In the genomic region with DNA sequence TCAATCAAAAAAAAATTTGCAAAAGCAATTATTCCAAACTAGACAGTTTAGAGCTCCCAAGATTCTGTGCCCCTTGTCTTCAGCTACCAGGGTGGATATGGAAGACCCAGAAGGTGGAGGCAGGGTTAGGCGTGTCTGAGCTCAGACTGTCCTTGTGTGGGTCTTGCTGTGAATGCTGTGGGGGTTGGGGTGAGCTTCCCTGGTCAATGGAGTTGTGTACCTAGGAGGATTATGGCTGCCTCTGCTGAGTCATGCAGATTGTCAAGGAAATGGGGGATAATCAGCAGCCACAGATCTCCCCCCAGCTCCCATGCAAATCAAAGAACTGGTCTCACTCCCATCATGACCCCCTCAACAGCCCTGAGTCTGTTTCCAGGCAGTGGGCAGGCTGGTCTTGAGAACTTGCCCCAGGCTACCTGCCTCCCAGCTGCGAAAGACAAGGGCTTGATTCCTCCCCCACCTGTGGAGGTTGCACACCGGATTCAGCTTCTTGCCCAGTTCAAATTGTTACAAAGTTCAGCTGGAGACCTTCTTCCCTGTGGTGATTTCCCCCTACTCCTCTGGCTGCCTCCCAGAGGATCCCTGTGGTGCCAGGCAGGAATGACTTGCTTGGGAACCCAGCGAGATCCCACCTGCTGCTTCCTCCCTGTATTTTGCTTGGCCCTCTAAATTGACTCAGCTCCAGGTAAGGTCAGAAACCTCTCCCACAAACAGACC, we compare ENCODE assay signal across 23 cellular contexts.
DNase-seq lines count a peak whose midpoint lies in the region; ATAC-seq, FAIRE-seq and TF ChIP-seq lines count a peak whose summit lies in the region.
"Had no signal": no experiment of that assay in that cellular context is flagged by ENCODE, and none has a peak within 500 bp of the region (broad histone marks: within the 10 kb centered on the region; RNA-seq: fewer than 3 reads in every experiment).

No MANE protein-coding gene starts in this region.

- TF ChIP-seq POLR2A in H1 (IDR thresholded peaks at IDR 0.05; ENCODE audit: control extremely low read depth in 1 of 2, low read depth in 2 of 2, low read length in 2 of 2), result no peak

- H2AK5ac ChIP-seq in H1 (ENCODE audit: low read depth, low read length), result no peak overlapping the region

- no peak overlapping the region for H4K5ac ChIP-seq in H1 (ENCODE audit: insufficient read length, low read depth, low read length)

- H3K4me1 Mint-ChIP-seq in neural progenitor cell, result peaks cover 12% of the 10 kb centered on the region
- H3K4me1 Mint-ChIP-seq: activated CD4-positive, alpha-beta T cell treated with anti-CD3 and anti-CD28 coated beads for 36 hours; CD14-positive monocyte had no signal

- no peak overlapping the region for H3K27ac ChIP-seq in H1 (ENCODE audit: low read depth, low read length)
- H3K27ac ChIP-seq in neural progenitor cell, result no peak overlapping the region
- H3K27ac ChIP-seq: GM23248, ovary, vagina had no signal

- peak overlapping the region; percentile 12; the same call in 1 of the 2 replicates for H2BK15ac ChIP-seq in H1 (ENCODE audit: low read length)

- H3K27ac Mint-ChIP-seq in neural progenitor cell, result no peak overlapping the region
- H3K27ac Mint-ChIP-seq: activated CD4-positive, alpha-beta T cell treated with anti-CD3 and anti-CD28 coated beads for 36 hours; activated naive CD8-positive, alpha-beta T cell; activated T-helper 1 cell treated with anti-CD3 and anti-CD28 coated beads, Interleukin-12 subunit alpha, Interleukin-12 subunit beta, Interleukin-2, Interleukin-4 antibody, amounts not matched to agents 30 ng/mL and 10 ng/mL and 1 ng/mL, durations not matched to agents 14 hours and 24 hours and 36 hours; CD14-positive monocyte had no signal

- H4K20me1 ChIP-seq in H1 (replicated peaks in 1 of 2; ENCODE audit: control insufficient read depth in 1 of 2, insufficient read depth in 2 of 2, low read length in 2 of 2), result no peaks in the 10 kb centered on the region
- no peaks in the 10 kb centered on the region for H4K20me1 ChIP-seq in neural progenitor cell (ENCODE audit: low read depth)

- no peak overlapping the region; the same call in 1 of the 2 replicates for H3K18ac ChIP-seq in H1 (ENCODE audit: extremely low read depth, low read length)

- H3K4me1 ChIP-seq in ES-I3 (ENCODE audit: insufficient read depth, low read length) (peaks cover 6% of the 10 kb centered on the region; the same call in 1 of the 2 replicates), H1 (replicated peaks in 1 of 4; ENCODE audit: control insufficient read depth in 3 of 4, insufficient read depth in 4 of 4, low read length in 3 of 4) (no peaks in the 10 kb centered on the region; a peak in 1 of 7 replicates), neural progenitor cell (peaks cover 6% of the 10 kb centered on the region)
- H3K4me1 ChIP-seq: vagina had no signal

- H3K36me3 ChIP-seq in ES-I3 (ENCODE audit: insufficient read depth, low read length), result no peaks in the 10 kb centered on the region
- H3K36me3 ChIP-seq in H1 (ENCODE audit: control insufficient read depth in 2 of 4, insufficient read depth in 4 of 4, low read length in 3 of 4), result no peaks in the 10 kb centered on the region
- H3K36me3 ChIP-seq in neural progenitor cell, result no peaks in the 10 kb centered on the region
- H3K36me3 ChIP-seq: ovary, vagina had no signal

- H3K23me2 ChIP-seq in H1 (ENCODE audit: low read depth, low read length), result no peaks in the 10 kb centered on the region

- H2AFZ ChIP-seq in H1 (ENCODE audit: low read length) (peak overlapping the region; percentile 76; the same call in 1 of the 2 replicates), neural progenitor cell (replicated peaks) (peak overlapping the region; percentile 81)
- H2AFZ ChIP-seq: GM23248 had no signal

- no peak overlapping the region for H2BK12ac ChIP-seq in H1 (ENCODE audit: low read depth, low read length)

- no peak overlapping the region for H3K4me3 Mint-ChIP-seq in neural progenitor cell
- H3K4me3 Mint-ChIP-seq: activated CD4-positive, alpha-beta T cell treated with anti-CD3 and anti-CD28 coated beads for 36 hours; activated naive CD8-positive, alpha-beta T cell; activated T-helper 1 cell treated with anti-CD3 and anti-CD28 coated beads, Interleukin-12 subunit alpha, Interleukin-12 subunit beta, Interleukin-2, Interleukin-4 antibody, amounts not matched to agents 30 ng/mL and 10 ng/mL and 1 ng/mL, durations not matched to agents 14 hours and 24 hours and 36 hours; CD14-positive monocyte had no signal

- H3K9me3 ChIP-seq in ES-I3 (ENCODE audit: control insufficient read depth, insufficient read depth, low read length) (no peaks in the 10 kb centered on the region), H1 (ENCODE audit: insufficient read depth in 2 of 2, low read depth in 1 of 2, low read length in 1 of 2) (no peaks in the 10 kb centered on the region), neural progenitor cell (ENCODE audit: low read depth) (no peaks in the 10 kb centered on the region)
- H3K9me3 ChIP-seq: ovary, vagina had no signal

- ATAC-seq in GM21367 (IDR thresholded peaks at IDR 0.05; ENCODE audit: unreplicated experiment) (no peak), HG02763 (IDR thresholded peaks at IDR 0.05; ENCODE audit: unreplicated experiment) (no peak)
- ATAC-seq: activated CD4-positive, alpha-beta T cell treated with anti-CD3 and anti-CD28 coated beads for 36 hours; right cardiac atrium had no signal

- no peak for FAIRE-seq in H1 (lab: Jason Lieb, UNC)
- FAIRE-seq: colon, endometrium had no signal

- POLR2A ChIA-PET in H1 (lab: Charles Lee; ENCODE audit: partially characterized antibody), result no interaction called here

- no peak overlapping the region for H3K4me2 ChIP-seq in H1 (ENCODE audit: insufficient read depth in 1 of 2, low read depth in 2 of 2, low read length in 2 of 2)
- H3K4me2 ChIP-seq in neural progenitor cell, result no peak overlapping the region

- no peaks in the 10 kb centered on the region for H3F3A ChIP-seq in neural progenitor cell (ENCODE audit: low read depth)

- CTCF ChIA-PET in H1 (lab: Charles Lee; ENCODE audit: partially characterized antibody), result interaction anchor here (0.6 to 1.2 kb wide), 3 partner anchors 17 to 205 kb away, joined by 3 to 4 read pairs (median 3); no protein-coding TSS in a partner anchor

- H3K4me3 ChIP-seq in H1 (ENCODE audit: extremely low read depth in 1 of 4, insufficient read depth in 2 of 4, low read depth in 3 of 4, low read length in 4 of 4) (no peak overlapping the region), neural progenitor cell (no peak overlapping the region)
- H3K4me3 ChIP-seq: GM23248, ovary, vagina had no signal

- no peaks in the 10 kb centered on the region for H3K79me2 ChIP-seq in H1 (ENCODE audit: control insufficient read depth in 1 of 2, insufficient read depth in 2 of 2, low read length in 2 of 2)
- no peaks in the 10 kb centered on the region for H3K79me2 ChIP-seq in neural progenitor cell (ENCODE audit: low read depth)

- H3K56ac ChIP-seq in H1 (replicated peaks; ENCODE audit: insufficient read length, low read depth, low read length), result no peak overlapping the region

- no peak for TF ChIP-seq EP300 in H1 (IDR thresholded peaks at IDR 0.05; ENCODE audit: borderline replicate concordance in 1 of 2, low read depth in 2 of 2, low read length in 2 of 2)

- TF ChIP-seq RAD21 in H1 (IDR thresholded peaks at IDR 0.05 in 1 of 2, conservative IDR thresholded peaks at IDR 0.05 in 1 of 2; ENCODE audit: low read depth in 2 of 2, low read length in 2 of 2), result no peak

- DNase-seq in OCI-M1 (lab: John Stamatoyannopoulos, UW) (peak; percentile 4), H1 (ENCODE audit: low read depth in 1 of 2, low spot score in 2 of 2) (no peak), neural progenitor cell (ENCODE audit: low spot score) (no peak), midbrain (lab: John Stamatoyannopoulos, UW) (no peak), HPDE6-E6E7 (ENCODE audit: extremely low spot score) (no peak)
- DNase-seq: activated CD4-positive, alpha-beta T cell treated with anti-CD3 and anti-CD28 coated beads for 36 hours; DMS 273 treated with DMSO at 0.1 percent for 48 hours; GM23248; hippocampal formation; NCI-H2107; NCI-H510A; ovary; Right ventricle myocardium superior had no signal

- H3K36me3 Mint-ChIP-seq in neural progenitor cell, result no peaks in the 10 kb centered on the region
- H3K36me3 Mint-ChIP-seq: activated naive CD8-positive, alpha-beta T cell; CD14-positive monocyte had no signal

- H3K27me3 ChIP-seq in H1 (replicated peaks in 1 of 4; ENCODE audit: control insufficient read depth in 3 of 4, extremely low read depth in 1 of 4, insufficient read depth in 3 of 4, low read length in 3 of 4) (no peaks in the 10 kb centered on the region), neural progenitor cell (no peaks in the 10 kb centered on the region)
- H3K27me3 ChIP-seq: ovary, vagina had no signal

- no peak overlapping the region for H2BK5ac ChIP-seq in H1 (ENCODE audit: low read depth, low read length)

- no peak overlapping the region for H2BK120ac ChIP-seq in H1 (replicated peaks; ENCODE audit: low read depth, low read length)

- TF ChIP-seq CTCF in H1 (IDR thresholded peaks at IDR 0.05; ENCODE audit: control extremely low read depth in 1 of 3, insufficient read depth in 1 of 3, low read depth in 1 of 3, low read length in 3 of 3) (no peak), neural progenitor cell (IDR thresholded peaks at IDR 0.05) (no peak)

- H3K9ac ChIP-seq in ES-I3 (ENCODE audit: low read depth, low read length) (0 out of 2 replicates have a peak overlapping the region, but pooled peaks have one; percentile 15), H1 (replicated peaks in 1 of 4; ENCODE audit: extremely low read depth in 1 of 4, low read depth in 3 of 4, low read length in 3 of 4) (no peak overlapping the region), neural progenitor cell (no peak overlapping the region)
- H3K9ac ChIP-seq: GM23248 had no signal

- no peak overlapping the region for H3K4ac ChIP-seq in H1 (replicated peaks; ENCODE audit: insufficient read length, low read depth, low read length)

- H4K91ac ChIP-seq in H1 (replicated peaks; ENCODE audit: insufficient read length, low read length), result no peak overlapping the region

- H3K9me3 Mint-ChIP-seq in neural progenitor cell, result no peaks in the 10 kb centered on the region

- H2BK20ac ChIP-seq in H1 (ENCODE audit: low read length), result 0 out of 2 replicates have a peak overlapping the region, but pooled peaks have one; percentile 32

- peaks cover 3% of the 10 kb centered on the region for H3K27me3 Mint-ChIP-seq in neural progenitor cell (ENCODE audit: insufficient read depth, low read depth)
- H3K27me3 Mint-ChIP-seq: activated CD4-positive, alpha-beta T cell treated with anti-CD3 and anti-CD28 coated beads for 36 hours; activated naive CD8-positive, alpha-beta T cell had no signal

- peak overlapping the region; percentile 14; the same call in 1 of the 2 replicates for H4K8ac ChIP-seq in H1 (ENCODE audit: extremely low read depth, insufficient read depth, low read length)

- no peak overlapping the region for H3K14ac ChIP-seq in H1 (ENCODE audit: insufficient read length)

- no peak overlapping the region for H3K23ac ChIP-seq in H1 (ENCODE audit: insufficient read length)

- 78% methylated on average over 4 of the region's 4 CpGs; no CpG with 5 or more reads in 1 of the 2 experiments for WGBS in H1 (ENCODE audit: extremely low coverage in 1 of 2, insufficient coverage in 1 of 2, insufficient read length in 1 of 2, insufficient replicate concordance in 2 of 2, low coverage in 1 of 2, low lambda C conversion rate in 2 of 2, missing lambda C conversion rate in 1 of 2), 2 experiments

- H3K79me1 ChIP-seq in H1 (ENCODE audit: low read depth, low read length), result no peaks in the 10 kb centered on the region
